Comparison of ENCODE assay signal across 18 cellular contexts in the genomic region with DNA sequence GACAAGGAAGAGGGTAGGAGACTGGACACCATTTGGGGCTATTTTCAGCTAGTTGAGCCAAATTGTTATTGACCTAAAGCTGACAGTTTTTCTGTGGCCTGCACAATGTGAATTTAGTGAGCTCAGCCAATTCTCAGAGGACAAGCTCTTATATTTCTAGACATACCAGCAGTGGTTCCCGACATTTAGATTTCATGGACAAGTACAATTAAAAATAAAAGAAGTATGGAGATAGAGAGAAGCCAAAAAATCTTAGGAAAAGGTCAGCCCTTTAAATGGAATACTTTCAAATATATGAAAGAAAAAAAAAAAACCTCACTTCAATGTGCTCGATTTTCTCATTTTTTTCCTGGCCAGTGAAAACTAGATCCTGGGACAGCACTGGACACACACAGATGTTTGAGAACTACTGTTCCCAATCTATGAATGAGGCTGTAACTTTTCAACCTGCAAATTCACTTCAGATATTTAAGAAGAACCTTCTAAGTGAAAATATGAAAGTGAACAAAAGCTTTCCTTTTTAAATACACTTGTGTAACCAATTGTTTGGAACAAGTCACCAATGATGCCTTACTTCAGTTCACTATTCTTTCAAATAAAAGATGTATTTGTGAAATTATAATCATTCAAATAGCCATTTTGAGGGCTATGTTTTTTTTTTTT.
A peak's percentile ranks its signal among the peaks of the same experiment; 100 is the strongest.
DNase-seq lines count a peak whose midpoint lies in the region; TF ChIP-seq lines count a peak whose summit lies in the region.
"Had no signal": no experiment of that assay in that cellular context is flagged by ENCODE, and none has a peak within 500 bp of the region (broad histone marks: within the 10 kb centered on the region; RNA-seq: fewer than 3 reads in every experiment).

No MANE protein-coding gene starts in this region.

- H3K79me2 ChIP-seq in OCI-LY1 (ENCODE audit: insufficient read depth, low read length) (no peaks in the 10 kb centered on the region), Karpas-422 (ENCODE audit: low read length) (no peaks in the 10 kb centered on the region)

- H3F3A ChIP-seq in OCI-LY1 (ENCODE audit: insufficient read depth, low read length) = no peaks in the 10 kb centered on the region

- DNase-seq in coronary artery (ENCODE audit: low spot score) = no peak
- DNase-seq in myocyte (ENCODE audit: low read depth) = peak; percentile 15
- no peak for DNase-seq in tibial artery
- DNase-seq in Karpas-422 = no peak
- no peak for DNase-seq in NCI-H1694 treated with DMSO at 0.1 percent for 48 hours (lab: John Stamatoyannopoulos, UW)
- no peak for DNase-seq in activated CD4-positive, alpha-beta T cell treated with anti-CD3 and anti-CD28 coated beads, Interleukin-2, amount 50 U/mL, for 1 hour
- no peak for DNase-seq in cortex of kidney (lab: John Stamatoyannopoulos, UW)
- DNase-seq: activated B cell treated with CpG ODN at 0.5 μM for 24 hours; activated CD4-positive, alpha-beta T cell treated with anti-CD3 and anti-CD28 coated beads, Interleukin-2, amount 50 U/mL, for 48 hours; activated gamma-delta T cell; activated naive CD8-positive, alpha-beta T cell treated with anti-CD3 and anti-CD28 coated beads, Interleukin-2, amount 50 U/mL, for 24 hours; CD4-positive, CD25-positive, alpha-beta regulatory T cell; hippocampal formation; MM.1S; nucleus accumbens; right cardiac atrium; T1000 had no signal

- H3K27ac ChIP-seq in OCI-LY1 (ENCODE audit: low read depth, low read length, poor library complexity, severe bottlenecking) (no peak overlapping the region), coronary artery (peak overlapping the region; percentile 25 to 63), tibial artery (peak overlapping the region; percentile 59 to 68), Karpas-422 (ENCODE audit: low read length) (no peak overlapping the region)

- H3K4me3 ChIP-seq in OCI-LY1 (ENCODE audit: low read depth, low read length, poor library complexity, severe bottlenecking) (no peak overlapping the region), coronary artery (no peak overlapping the region), tibial artery (no peak overlapping the region), Karpas-422 (ENCODE audit: low read length) (no peak overlapping the region)

- no peaks in the 10 kb centered on the region for H3K9me2 ChIP-seq in OCI-LY1 (ENCODE audit: low read depth, low read length)
- H3K9me2 ChIP-seq in Karpas-422 (replicated peaks; ENCODE audit: insufficient read depth, low read length) = no peaks in the 10 kb centered on the region

- H3K4me2 ChIP-seq in OCI-LY1 (ENCODE audit: low read length) (no peak overlapping the region), Karpas-422 (ENCODE audit: low read depth, low read length, poor library complexity, severe bottlenecking) (no peak overlapping the region)

- H2AFZ ChIP-seq in OCI-LY1 (ENCODE audit: low read length) = peak overlapping the region; percentile 51; the same call in 1 of the 2 replicates
- no peak overlapping the region for H2AFZ ChIP-seq in Karpas-422 (ENCODE audit: low read length)

- H4K20me1 ChIP-seq in OCI-LY1 (ENCODE audit: insufficient read depth, low read length) = no peaks in the 10 kb centered on the region
- no peaks in the 10 kb centered on the region for H4K20me1 ChIP-seq in Karpas-422 (ENCODE audit: insufficient read depth, low read depth, low read length)

- H3K36me3 ChIP-seq in OCI-LY1 (ENCODE audit: insufficient read depth, low read length) (no peaks in the 10 kb centered on the region; the same call in 1 of the 2 replicates), tibial artery (no peaks in the 10 kb centered on the region), Karpas-422 (ENCODE audit: insufficient read depth, low read length) (no peaks in the 10 kb centered on the region)

- H3K9me3 ChIP-seq in OCI-LY1 (ENCODE audit: low read length) = 0 out of 2 replicates have a peak, but pooled peaks cover 4% of the 10 kb centered on the region
- peaks cover 0 to 6% (median 0%) of the 10 kb centered on the region in 3 donors for H3K9me3 ChIP-seq in tibial artery
- no peaks in the 10 kb centered on the region for H3K9me3 ChIP-seq in Karpas-422 (ENCODE audit: low read length)

- TF ChIP-seq CTCF in OCI-LY1 (IDR thresholded peaks at IDR 0.05; ENCODE audit: low read length) (no peak), coronary artery (IDR thresholded peaks at IDR 0.05) (no peak), tibial artery (IDR thresholded peaks at IDR 0.05) (no peak)

- peaks cover 23% of the 10 kb centered on the region for H3K4me1 ChIP-seq in OCI-LY1 (ENCODE audit: insufficient read depth, low read length, severe bottlenecking)
- H3K4me1 ChIP-seq in tibial artery = peaks cover 0 to 49% (median 17%) of the 10 kb centered on the region in 4 donors
- H3K4me1 ChIP-seq in Karpas-422 (ENCODE audit: low read length) = no peaks in the 10 kb centered on the region

- H3K27me3 ChIP-seq in OCI-LY1 (ENCODE audit: insufficient read depth, low read length) (no peaks in the 10 kb centered on the region), tibial artery (no peaks in the 10 kb centered on the region), Karpas-422 (ENCODE audit: low read length) (no peaks in the 10 kb centered on the region)

- H3K9ac ChIP-seq in OCI-LY1 (ENCODE audit: low read length) (no peak overlapping the region), Karpas-422 (ENCODE audit: low read length) (no peak overlapping the region)

- intact Hi-C loops in tibial artery (cut with DNase I; ENCODE audit: low total_unique reads) = loop anchor here (10.0 kb wide), 1 partner anchor 215 kb away; the partner anchor contains the start of gene SLC38A2

Comparison
In these comparisons a context has a peak if more than half of its experiments do, and no peak if none do; other contexts are left out.
1. H3K27ac ChIP-seq: peak in coronary artery (2 of 2) and tibial artery (2 of 2); none in OCI-LY1 (single experiment) and Karpas-422 (single experiment).